In the genomic region with DNA sequence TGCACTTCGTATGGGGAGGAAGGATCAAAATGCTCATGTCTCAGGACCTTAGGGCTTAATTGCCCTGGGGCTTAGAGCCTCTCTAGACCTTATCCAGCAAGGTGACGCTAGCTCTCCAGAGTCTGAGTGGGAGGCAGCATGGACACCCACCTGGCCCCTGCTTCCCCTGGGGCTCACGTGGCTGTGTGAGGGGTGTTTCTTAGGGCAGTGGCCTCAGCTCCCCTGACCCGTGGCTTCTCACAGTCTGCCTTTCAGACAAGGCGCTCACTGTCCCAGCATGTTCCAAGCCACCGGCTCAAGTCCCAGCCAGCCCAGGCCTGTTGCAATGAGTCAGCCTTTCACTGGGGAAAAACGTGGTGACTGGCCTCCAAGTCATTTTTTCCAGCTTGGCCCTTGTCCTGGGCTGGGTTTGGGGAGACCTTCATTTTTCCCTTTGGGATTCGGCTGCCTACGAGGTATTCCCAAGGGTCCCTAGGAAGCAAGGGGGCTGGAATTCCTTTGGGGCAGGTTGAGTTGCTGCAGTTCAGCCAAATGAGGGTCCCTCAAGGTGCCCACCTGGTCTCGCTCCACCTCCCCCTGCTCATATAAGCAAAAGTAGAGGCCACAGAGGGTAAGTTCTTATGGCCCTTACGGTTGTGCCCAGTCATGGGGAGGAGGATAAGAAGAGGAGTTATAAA, we compare ENCODE assay signal across 9 cellular contexts. TPM values are rescaled to one million over a fixed set of nuclear protein-coding genes. Genes with fewer than 3 reads are reported as not detected.
A peak's percentile ranks its signal among the peaks of the same experiment; 100 is the strongest.
DNase-seq lines count a peak whose midpoint lies in the region; ATAC-seq and TF ChIP-seq lines count a peak whose summit lies in the region.
"Had no signal": no experiment of that assay in that cellular context is flagged by ENCODE, and none has a peak within 500 bp of the region (broad histone marks: within the 10 kb centered on the region; RNA-seq: fewer than 3 reads in every experiment).

No MANE protein-coding gene starts in this region.

- intact Hi-C loops in prostate gland (cut with DNase I): no loop called here

- TF ChIP-seq POLR2A in prostate gland (IDR thresholded peaks at IDR 0.05): no peak

- no peak for TF ChIP-seq CTCF in RWPE2 (IDR thresholded peaks at IDR 0.05; ENCODE audit: poor library complexity, severe bottlenecking)
- TF ChIP-seq CTCF in fibroblast of pulmonary artery (IDR thresholded peaks at IDR 0.05; ENCODE audit: low read length, missing control alignments): no peak
- TF ChIP-seq CTCF in prostate gland (IDR thresholded peaks at IDR 0.05): no peak

- H3K36me3 Mint-ChIP-seq in activated T-cell treated with anti-CD3 and anti-CD28 coated beads, Interleukin-2, amount 50 U/mL, for 24 hours (ENCODE audit: low read depth): no peaks in the 10 kb centered on the region
- no peaks in the 10 kb centered on the region for H3K36me3 Mint-ChIP-seq in activated T-cell treated with anti-CD3 and anti-CD28 coated beads, Interleukin-2, amount 50 U/mL, for 4 hours (ENCODE audit: insufficient read depth)
- H3K36me3 Mint-ChIP-seq: CD8-positive, alpha-beta T cell had no signal

- DNase-seq in activated T-cell treated with anti-CD3 and anti-CD28 coated beads, Interleukin-2, amount 50 U/mL, for 24 hours: no peak
- no peak for DNase-seq in activated T-cell treated with anti-CD3 and anti-CD28 coated beads, Interleukin-2, amount 50 U/mL, for 4 hours
- DNase-seq in RWPE2 (ENCODE audit: low spot score): peak; percentile 94
- peak; percentile 82 for DNase-seq in fibroblast of pulmonary artery (ENCODE audit: low read depth)
- peak; percentile 88 for DNase-seq in prostate gland (ENCODE audit: low spot score)
- DNase-seq in stimulated activated CD4-positive, alpha-beta T cell treated with anti-CD3 and anti-CD28 coated beads, Interleukin-12 subunit alpha, Interleukin-12 subunit beta, amount 100 ng/mL, for 4 hours: no peak

- H3K4me3 ChIP-seq in RWPE2 (ENCODE audit: severe bottlenecking) (no peak overlapping the region), fibroblast of pulmonary artery (replicated peaks; ENCODE audit: low read depth, low read length) (no peak overlapping the region), prostate gland (no peak overlapping the region)

- H3K36me3 ChIP-seq in RWPE2 (ENCODE audit: low read depth): no peaks in the 10 kb centered on the region
- no peaks in the 10 kb centered on the region for H3K36me3 ChIP-seq in prostate gland

- H3K4me1 ChIP-seq in RWPE2 (ENCODE audit: insufficient read depth, poor library complexity, severe bottlenecking) (peaks cover 41% of the 10 kb centered on the region), prostate gland (replicated peaks) (no peaks in the 10 kb centered on the region)

- 46% methylated on average over 11 of the region's 11 CpGs for WGBS in prostate gland

- H3K27me3 Mint-ChIP-seq in activated T-cell treated with anti-CD3 and anti-CD28 coated beads, Interleukin-2, amount 50 U/mL, for 24 hours: no peaks in the 10 kb centered on the region
- H3K27me3 Mint-ChIP-seq in activated T-cell treated with anti-CD3 and anti-CD28 coated beads, Interleukin-2, amount 50 U/mL, for 4 hours (ENCODE audit: low read depth): no peaks in the 10 kb centered on the region

- H3K27ac ChIP-seq in RWPE2 (ENCODE audit: poor library complexity, severe bottlenecking): peak overlapping the region; percentile 98
- H3K27ac ChIP-seq in prostate gland: peak overlapping the region; percentile 55 to 61

- H3K9me3 Mint-ChIP-seq in activated T-cell treated with anti-CD3 and anti-CD28 coated beads, Interleukin-2, amount 50 U/mL, for 24 hours: no peaks in the 10 kb centered on the region
- no peaks in the 10 kb centered on the region for H3K9me3 Mint-ChIP-seq in activated T-cell treated with anti-CD3 and anti-CD28 coated beads, Interleukin-2, amount 50 U/mL, for 4 hours
- H3K9me3 Mint-ChIP-seq: CD8-positive, alpha-beta T cell had no signal

- peaks cover 35% of the 10 kb centered on the region for H3K4me1 Mint-ChIP-seq in activated T-cell treated with anti-CD3 and anti-CD28 coated beads, Interleukin-2, amount 50 U/mL, for 24 hours (ENCODE audit: low read depth)
- H3K4me1 Mint-ChIP-seq in activated T-cell treated with anti-CD3 and anti-CD28 coated beads, Interleukin-2, amount 50 U/mL, for 4 hours (ENCODE audit: low read depth): peaks cover 12% of the 10 kb centered on the region

- no peak for ATAC-seq in activated T-cell treated with anti-CD3 and anti-CD28 coated beads, Interleukin-2, amount 50 U/mL, for 4 hours
- ATAC-seq in RWPE2 (ENCODE audit: low read depth): peak; percentile 65
- ATAC-seq in HG02763 (IDR thresholded peaks at IDR 0.05; ENCODE audit: unreplicated experiment): no peak
- ATAC-seq in GM19467 (IDR thresholded peaks at IDR 0.05; ENCODE audit: unreplicated experiment): no peak
- ATAC-seq: CD8-positive, alpha-beta T cell had no signal

- H3K9me3 ChIP-seq in RWPE2 (ENCODE audit: severe bottlenecking) (no peaks in the 10 kb centered on the region), prostate gland (no peaks in the 10 kb centered on the region)

- H3K4me3 Mint-ChIP-seq in activated T-cell treated with anti-CD3 and anti-CD28 coated beads, Interleukin-2, amount 50 U/mL, for 24 hours: no peak overlapping the region
- no peak overlapping the region for H3K4me3 Mint-ChIP-seq in activated T-cell treated with anti-CD3 and anti-CD28 coated beads, Interleukin-2, amount 50 U/mL, for 4 hours
- H3K4me3 Mint-ChIP-seq: CD8-positive, alpha-beta T cell had no signal

- H3K27ac Mint-ChIP-seq in activated T-cell treated with anti-CD3 and anti-CD28 coated beads, Interleukin-2, amount 50 U/mL, for 24 hours: peak overlapping the region; percentile 81
- H3K27ac Mint-ChIP-seq: CD8-positive, alpha-beta T cell had no signal

- no peaks in the 10 kb centered on the region for H3K27me3 ChIP-seq in RWPE2 (ENCODE audit: insufficient read depth, poor library complexity, severe bottlenecking)
- H3K27me3 ChIP-seq in prostate gland (replicated peaks; ENCODE audit: insufficient read depth): no peaks in the 10 kb centered on the region

RNA-seq across cellular contexts. Expression of a gene that starts 15.7 kb away (rescaled TPM):
- 10 to 100 TPM; 61.9 to 90.8 (median 86.6) TPM for total RNA-seq in activated T-cell treated with anti-CD3 and anti-CD28 coated beads, Interleukin-2, amount 50 U/mL, for 4 hours
- total RNA-seq in prostate gland: 10 to 100 TPM; 32.3 to 52.0 TPM

Comparison
In these comparisons a context has a peak if more than half of its experiments do, and no peak if none do; other contexts are left out.
1. DNase-seq: peak in RWPE2 (single experiment), fibroblast of pulmonary artery (single experiment) and prostate gland (single experiment); none in activated T-cell treated with anti-CD3 and anti-CD28 coated beads, Interleukin-2, amount 50 U/mL, for 24 hours (single experiment), activated T-cell treated with anti-CD3 and anti-CD28 coated beads, Interleukin-2, amount 50 U/mL, for 4 hours (single experiment) and stimulated activated CD4-positive, alpha-beta T cell treated with anti-CD3 and anti-CD28 coated beads, Interleukin-12 subunit alpha, Interleukin-12 subunit beta, amount 100 ng/mL, for 4 hours (single experiment).